In genomic region chrX:107627792-107628661, GRCh38 we compare ENCODE assay signal across 8 cellular contexts. TPM values are rescaled to one million over a fixed set of nuclear protein-coding genes. Genes with fewer than 3 reads are reported as not detected.
DNase-seq lines count a peak whose midpoint lies in the region; ATAC-seq and TF ChIP-seq lines count a peak whose summit lies in the region.

Gene PRPS1 (plus strand): TSS chrX:107628510. CDS start chrX:107628629, 119 bp downstream.

- H3K9me3 Mint-ChIP-seq in progenitor cell of endocrine pancreas (ENCODE audit: low read depth), result peaks cover 19% of the 10 kb centered on the region

- peak within 1 kb of the TSS; percentile 87 for H3K4me3 Mint-ChIP-seq in progenitor cell of endocrine pancreas (ENCODE audit: low read depth)

- H3K36me3 Mint-ChIP-seq in progenitor cell of endocrine pancreas (ENCODE audit: insufficient read depth), result no peaks in the 10 kb centered on the region

- in situ Hi-C loops in GM13976 (cut with MboI; ENCODE audit: low sequenced_read_pairs, unreplicated experiment), result no loop called here

- H3K27ac Mint-ChIP-seq in progenitor cell of endocrine pancreas, result peak within 1 kb of the TSS; percentile 94

- peaks cover 12% of the 10 kb centered on the region for H3K4me1 Mint-ChIP-seq in progenitor cell of endocrine pancreas (ENCODE audit: low read depth)

- DNase-seq in GM13976 (ENCODE audit: low spot score) (peak; percentile 88), NCI-H146 treated with DMSO at 0.1 percent for 48 hours (lab: John Stamatoyannopoulos, UW; ENCODE audit: unreplicated experiment) (peak; percentile 89), amniotic epithelial cell (ENCODE audit: low read depth) (peak; percentile 88), left cardiac atrium (peak; percentile 91), progenitor cell of endocrine pancreas (ENCODE audit: low spot score, unreplicated experiment) (peak; percentile 66), ureter (ENCODE audit: low spot score) (peak; percentile 92)

- intact Hi-C loops in T-helper 1 cell treated with Interleukin-12 subunit alpha and Interleukin-12 subunit beta and Interleukin-4 antibody, amounts not matched to agents 30 ng/mL and 1 ng/mL, for 36 hours (cut with micrococcal nuclease), result loop anchor here (1.0 to 10.0 kb wide), 12 partner anchors 31 to 1144 kb away; partner anchors contain the start of genes ATG4A, DNAAF6, MID2 and NCBP2L
- intact Hi-C loops in left cardiac atrium (cut with DNase I), result no loop called here

- no peaks in the 10 kb centered on the region for H3K27me3 Mint-ChIP-seq in progenitor cell of endocrine pancreas

- peak; percentile 100 for ATAC-seq in HG02870 (IDR thresholded peaks at IDR 0.05; ENCODE audit: unreplicated experiment)
- ATAC-seq in left cardiac atrium, result peak; percentile 99 to 100

- TF ChIP-seq CTCF in GM13976 (IDR thresholded peaks at IDR 0.05; ENCODE audit: borderline replicate concordance, control extremely low read depth, extremely low read depth, insufficient read depth, missing control alignments), result no peak
- TF ChIP-seq CTCF in progenitor cell of endocrine pancreas (IDR thresholded peaks at IDR 0.05; ENCODE audit: unreplicated experiment), result no peak

RNA-seq across cellular contexts. Expression of gene PRPS1, which starts in this region (rescaled TPM):
- 59.6 and 61.6 TPM in 2 replicates for total RNA-seq in T-helper 1 cell treated with Interleukin-12 subunit alpha and Interleukin-12 subunit beta and Interleukin-4 antibody, amounts not matched to agents 30 ng/mL and 1 ng/mL, for 36 hours
- total RNA-seq in left cardiac atrium (10 to 100 TPM; 24.3 to 29.1 TPM), progenitor cell of endocrine pancreas (35.6 and 36.3 TPM in 2 replicates), ureter (40.8 TPM)

Comparison
In these comparisons a context has a peak if more than half of its experiments do, and no peak if none do; other contexts are left out.
1. Peak in every context shown above with its lines: DNase-seq and ATAC-seq.